Comparison of ENCODE assay signal across 22 cellular contexts in genomic region chr18:49591775-49592174, GRCh38. TPM values are rescaled to one million over a fixed set of nuclear protein-coding genes. Genes with fewer than 3 reads are reported as not detected.
DNase-seq lines count a peak whose midpoint lies in the region; ATAC-seq, FAIRE-seq and TF ChIP-seq lines count a peak whose summit lies in the region.
"Had no signal": no experiment of that assay in that cellular context is flagged by ENCODE, and none has a peak within 500 bp of the region (broad histone marks: within the 10 kb centered on the region; RNA-seq: fewer than 3 reads in every experiment).

No MANE protein-coding gene starts in this region.

- DNase-seq in Caki2 (ENCODE audit: low read depth), result peak; percentile 6
- peak; percentile 35 for DNase-seq in RCC 7860 (ENCODE audit: low spot score)
- peak; percentile 12 for DNase-seq in islet precursor cell
- DNase-seq in pancreas, result no peak
- no peak for DNase-seq in BE2C
- no peak for DNase-seq in EL
- DNase-seq in left lung, result no peak
- DNase-seq in middle frontal gyrus (ENCODE audit: extremely low spot score, low spot score), result no peak
- DNase-seq: activated CD4-positive, alpha-beta T cell treated with anti-CD3 and anti-CD28 coated beads for 4 hours; activated CD8-positive, alpha-beta T cell treated with anti-CD3 and anti-CD28 coated beads, Interleukin-2, amount 10 ng/mL, durations not matched to agents 7 days and 5 days; activated naive CD4-positive, alpha-beta T cell treated with anti-CD3 and anti-CD28 coated beads for 36 hours; GOT3; KBM-7; left cardiac atrium; MM.1S; NCI-H2029 treated with DMSO at 0.1 percent for 48 hours; stimulated activated CD4-positive, alpha-beta T cell treated with anti-CD3 and anti-CD28 coated beads, Interleukin-4, amount 100 ng/mL, for 24 hours; tibial artery; WERI-Rb-1 had no signal

- in situ Hi-C loops in Caki2 (cut with HindIII; ENCODE audit: low pct_unique_long_range_greater_than_20kb, low sequenced_read_pairs), result no loop called here

- H3K27ac ChIP-seq in pancreas, result no peak overlapping the region
- H3K27ac ChIP-seq in left lung, result no peak overlapping the region
- H3K27ac ChIP-seq: BLaER1 treated with 17β-estradiol and CSF1 and Interleukin-3, amounts not matched to agents 10 nM and 100 nM; neutrophil; tibial artery; WERI-Rb-1 had no signal

- intact Hi-C loops in pancreas (cut with DNase I), result no loop called here
- intact Hi-C loops in left lung (cut with DNase I), result no loop called here

- H3K27me3 ChIP-seq in pancreas (no peaks in the 10 kb centered on the region), BE2C (no peaks in the 10 kb centered on the region), left lung (no peaks in the 10 kb centered on the region)
- H3K27me3 ChIP-seq: BLaER1 treated with 17β-estradiol and CSF1 and Interleukin-3, amounts not matched to agents 10 nM and 100 nM; neutrophil; tibial artery had no signal

- H3K4me1 ChIP-seq in pancreas, result peaks cover 0 to 14% (median 0%) of the 10 kb centered on the region in 3 donors
- H3K4me1 ChIP-seq in BE2C, result no peaks in the 10 kb centered on the region
- no peaks in the 10 kb centered on the region for H3K4me1 ChIP-seq in left lung
- H3K4me1 ChIP-seq: BLaER1 treated with 17β-estradiol and CSF1 and Interleukin-3, amounts not matched to agents 10 nM and 100 nM; tibial artery had no signal

- WGBS in pancreas, 2 donors, result 10 to 12% methylated on average over 4 of the region's 4 CpGs

- H3K4me3 ChIP-seq in pancreas, result no peak overlapping the region
- no peak overlapping the region for H3K4me3 ChIP-seq in BE2C (ENCODE audit: low read depth, low read length)
- no peak overlapping the region for H3K4me3 ChIP-seq in left lung
- H3K4me3 ChIP-seq: BLaER1 treated with 17β-estradiol and CSF1 and Interleukin-3, amounts not matched to agents 10 nM and 100 nM; tibial artery had no signal

- no peak for TF ChIP-seq CTCF in pancreas (IDR thresholded peaks at IDR 0.05)
- no peak for TF ChIP-seq CTCF in BE2C (IDR thresholded peaks at IDR 0.05; ENCODE audit: low read depth, low read length)
- TF ChIP-seq CTCF in left lung (IDR thresholded peaks at IDR 0.05), result no peak

- H3K9me3 ChIP-seq in pancreas (no peaks in the 10 kb centered on the region), BE2C (no peaks in the 10 kb centered on the region), left lung (no peaks in the 10 kb centered on the region)
- H3K9me3 ChIP-seq: BLaER1 treated with 17β-estradiol and CSF1 and Interleukin-3, amounts not matched to agents 10 nM and 100 nM; neutrophil; tibial artery had no signal

- H3K36me3 ChIP-seq in pancreas, result no peaks in the 10 kb centered on the region
- H3K36me3 ChIP-seq in BE2C, result no peaks in the 10 kb centered on the region
- H3K36me3 ChIP-seq in left lung, result peaks cover 0 to 23% of the 10 kb centered on the region in 2 donors
- H3K36me3 ChIP-seq: BLaER1 treated with 17β-estradiol and CSF1 and Interleukin-3, amounts not matched to agents 10 nM and 100 nM; neutrophil; tibial artery; WERI-Rb-1 had no signal

- FAIRE-seq in RCC 7860 (lab: Jason Lieb, UNC) (peak; percentile 67), pancreas (lab: Jason Lieb, UNC) (peak; percentile 80)
- FAIRE-seq: GM19239 had no signal

- ATAC-seq in pancreas (peak in 3 of 4 donors; percentile 70 to 77 (median 74)), left lung (no peak)
- ATAC-seq: activated CD8-positive, alpha-beta T cell treated with anti-CD3 and anti-CD28 coated beads, Interleukin-2, amount 10 ng/mL, durations not matched to agents 7 days and 5 days; left cardiac atrium had no signal

RNA-seq across cellular contexts. Expression of gene LIPG, which starts 29.9 kb away (rescaled TPM):
- total RNA-seq in Caki2 (2014; rRNA removed; shearing (Covaris generic); ENCODE audit: low replicate concordance), result 4.5 and 6.1 TPM in 2 replicates
- total RNA-seq in pancreas, result 1 to 10 TPM in 4 of 6 donors, under 1 TPM in 2; 0.39 to 8.2 (median 1.2) TPM
- 1 to 10 TPM in 1 of 2 donors, under 1 TPM in 1; 0.49 to 1.1 TPM for polyA plus RNA-seq in pancreas
- polyA plus RNA-seq in BE2C (2012; ENCODE audit: insufficient read depth, insufficient read length, low read depth), result not detected
- 10 to 100 TPM; 26.0 to 47.1 TPM for total RNA-seq in left lung

Comparison
In these comparisons a context has a peak if more than half of its experiments do, and no peak if none do; other contexts are left out.
1. DNase-seq: peak in Caki2 (single experiment), RCC 7860 (single experiment) and islet precursor cell (single experiment); none in pancreas (0 of 6), BE2C (single experiment), EL (single experiment), left lung (0 of 2) and middle frontal gyrus (single experiment).